In the genomic region with DNA sequence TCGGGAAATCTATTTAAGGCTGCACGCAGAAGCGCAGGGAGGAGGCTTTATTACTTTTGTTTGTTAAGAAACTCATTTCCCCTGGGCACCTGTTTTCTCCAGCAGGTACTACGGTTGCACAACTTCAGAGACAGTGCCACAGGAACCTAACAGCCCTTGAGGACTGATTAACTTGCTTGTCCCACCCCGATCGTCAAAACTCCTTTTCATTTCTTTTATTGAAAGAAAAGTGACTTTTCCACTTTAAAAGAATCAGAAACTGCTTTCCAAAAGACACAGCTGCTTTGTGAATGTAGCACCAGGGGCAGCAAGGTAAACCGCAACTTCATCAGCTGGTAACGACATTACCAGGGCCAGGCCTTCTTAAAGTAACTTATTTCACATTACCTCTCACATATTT, we compare ENCODE assay signal across 8 cellular contexts. TPM values are rescaled to one million over a fixed set of nuclear protein-coding genes. Genes with fewer than 3 reads are reported as not detected.
DNase-seq lines count a peak whose midpoint lies in the region; ATAC-seq, FAIRE-seq and TF ChIP-seq lines count a peak whose summit lies in the region.

No MANE protein-coding gene starts in this region.

- peaks cover 31% of the 10 kb centered on the region for H3K4me1 ChIP-seq in OCI-LY3 (ENCODE audit: low read length)
- peaks cover 20% of the 10 kb centered on the region for H3K4me1 ChIP-seq in endothelial cell of umbilical vein (ENCODE audit: control insufficient read depth, extremely low read depth, insufficient read depth, low read length)

- BruUV-seq in endothelial cell of umbilical vein (replicated peaks; lab: Mats Ljungman, UMichigan): TSS peak; percentile 20

- intact Hi-C loops in endothelial cell of umbilical vein (cut with micrococcal nuclease): no loop called here

- H3K27me3 ChIP-seq in OCI-LY3 (ENCODE audit: low read depth, low read length): no peaks in the 10 kb centered on the region
- H3K27me3 ChIP-seq in endothelial cell of umbilical vein (ENCODE audit: control insufficient read depth in 2 of 2, insufficient read depth in 2 of 2, low read length in 2 of 2): no peaks in the 10 kb centered on the region

- H3K27me3 Mint-ChIP-seq in osteocyte (ENCODE audit: unreplicated experiment): no peaks in the 10 kb centered on the region

- peak overlapping the region; percentile 88 for H3K27ac ChIP-seq in OCI-LY3 (ENCODE audit: low read length)
- H3K27ac ChIP-seq in endothelial cell of umbilical vein (ENCODE audit: insufficient read depth, low read depth, low read length): peak overlapping the region; percentile 70

- H3K9ac ChIP-seq in OCI-LY3 (ENCODE audit: low read length) (peak overlapping the region; percentile 93), endothelial cell of umbilical vein (replicated peaks; ENCODE audit: extremely low read depth, insufficient read depth, low read length) (peak overlapping the region; percentile 90)

- H3K4me2 ChIP-seq in OCI-LY3 (ENCODE audit: low read length) (peak overlapping the region; percentile 91), endothelial cell of umbilical vein (ENCODE audit: insufficient read depth, low read length) (peak overlapping the region; percentile 96)

- CTCF ChIA-PET in endothelial cell of umbilical vein (lab: Charles Lee): interaction anchor here (0.9 to 3.5 kb wide), 6 partner anchors 31 to 155 kb away, joined by 3 to 29 read pairs (median 6); no protein-coding TSS in a partner anchor

- H3K4me1 Mint-ChIP-seq in osteocyte (ENCODE audit: unreplicated experiment): peaks cover 63% of the 10 kb centered on the region

- H3K9me3 Mint-ChIP-seq in osteocyte (ENCODE audit: unreplicated experiment): no peaks in the 10 kb centered on the region

- DNase-seq in DMS79 treated with DMSO at 0.1 percent for 48 hours (lab: John Stamatoyannopoulos, UW) (peak; percentile 59), DMS79 (lab: John Stamatoyannopoulos, UW) (no peak), endothelial cell of umbilical vein (ENCODE audit: low read depth, low spot score) (no peak), osteocyte (ENCODE audit: extremely low spot score, unreplicated experiment) (no peak), GOT3 (lab: John Stamatoyannopoulos, UW) (no peak), NCI-H187 (lab: John Stamatoyannopoulos, UW) (no peak)

- H2AFZ ChIP-seq in OCI-LY3 (ENCODE audit: low read depth, low read length) (no peak overlapping the region), endothelial cell of umbilical vein (ENCODE audit: low read depth, low read length) (no peak overlapping the region)

- H3K9me1 ChIP-seq in endothelial cell of umbilical vein (replicated peaks; ENCODE audit: control insufficient read depth, extremely low read depth, insufficient read depth, low read length): no peaks in the 10 kb centered on the region

- no peaks in the 10 kb centered on the region for H3K9me3 ChIP-seq in OCI-LY3 (ENCODE audit: insufficient read depth, low read length)
- no peaks in the 10 kb centered on the region for H3K9me3 ChIP-seq in endothelial cell of umbilical vein (replicated peaks; ENCODE audit: control insufficient read depth, insufficient read depth, low read length)

- H3K36me3 ChIP-seq in OCI-LY3 (replicated peaks; ENCODE audit: low read depth, low read length) (peaks cover 39% of the 10 kb centered on the region), endothelial cell of umbilical vein (ENCODE audit: control insufficient read depth in 2 of 2, extremely low read depth in 1 of 2, insufficient read depth in 2 of 2, low read length in 2 of 2) (peaks cover 0 to 5% of the 10 kb centered on the region in 2 experiments)

- no peak for ATAC-seq in GM21825 (IDR thresholded peaks at IDR 0.05; ENCODE audit: unreplicated experiment)

- POLR2A ChIA-PET in endothelial cell of umbilical vein (lab: Charles Lee): interaction anchor here (1.0 kb wide), 1 partner anchor 198 kb away, joined by 7 read pairs; no protein-coding TSS in a partner anchor

- FAIRE-seq in endothelial cell of umbilical vein (lab: Jason Lieb, UNC): no peak

- peaks cover 83% of the 10 kb centered on the region for H3K79me2 ChIP-seq in OCI-LY3 (ENCODE audit: low read length)
- H3K79me2 ChIP-seq in endothelial cell of umbilical vein (ENCODE audit: control insufficient read depth, insufficient read depth, low read length): peaks cover 58% of the 10 kb centered on the region

- H3K27ac Mint-ChIP-seq in osteocyte (ENCODE audit: unreplicated experiment): peak overlapping the region; percentile 91

- peaks cover 18% of the 10 kb centered on the region for H3K36me3 Mint-ChIP-seq in osteocyte (ENCODE audit: unreplicated experiment)

- peaks cover 58% of the 10 kb centered on the region for H4K20me1 ChIP-seq in OCI-LY3 (ENCODE audit: insufficient read depth, low read length)
- H4K20me1 ChIP-seq in endothelial cell of umbilical vein (replicated peaks; ENCODE audit: control insufficient read depth, extremely low read depth, insufficient read depth, low read length): peaks cover 11% of the 10 kb centered on the region

- dilution Hi-C loops in endothelial cell of umbilical vein (cut with MboI; ENCODE audit: extremely low pct_ligation_motif_present, low sequenced_read_pairs): no loop called here

- TF ChIP-seq CTCF in OCI-LY3 (IDR thresholded peaks at IDR 0.05; ENCODE audit: low read depth, low read length) (no peak), endothelial cell of umbilical vein (IDR thresholded peaks at IDR 0.05; ENCODE audit: extremely low read depth in 1 of 2, insufficient read depth in 1 of 2, low read depth in 1 of 2, low read length in 2 of 2) (no peak), osteocyte (IDR thresholded peaks at IDR 0.05) (no peak)

- H3K4me3 Mint-ChIP-seq in osteocyte (ENCODE audit: unreplicated experiment): peak overlapping the region; percentile 91

- no peak for TF ChIP-seq POLR2A in endothelial cell of umbilical vein (IDR thresholded peaks at IDR 0.05; ENCODE audit: low read depth, low read length)

- H3K4me3 ChIP-seq in OCI-LY3 (ENCODE audit: low read length): peak overlapping the region; percentile 87
- H3K4me3 ChIP-seq in endothelial cell of umbilical vein (replicated peaks in 1 of 3; ENCODE audit: insufficient read depth in 1 of 3, low read depth in 1 of 3, low read length in 3 of 3): peak overlapping the region; percentile 28 to 99 (median 87)

TF ChIP-seq in endothelial cell of umbilical vein, 7 proteins besides CTCF, POLR2A, EP300 and RAD21:
- TF ChIP-seq MYC (IDR thresholded peaks at IDR 0.05; ENCODE audit: low read depth, low read length): no peak
- TF ChIP-seq JUN (IDR thresholded peaks at IDR 0.05; ENCODE audit: borderline replicate concordance, insufficient read depth, insufficient read length, low read depth): no peak
- no peak for TF ChIP-seq EZH2 (IDR thresholded peaks at IDR 0.05; ENCODE audit: borderline replicate concordance, low read depth, low read length, severe bottlenecking)
- TF ChIP-seq, protein P1, sequence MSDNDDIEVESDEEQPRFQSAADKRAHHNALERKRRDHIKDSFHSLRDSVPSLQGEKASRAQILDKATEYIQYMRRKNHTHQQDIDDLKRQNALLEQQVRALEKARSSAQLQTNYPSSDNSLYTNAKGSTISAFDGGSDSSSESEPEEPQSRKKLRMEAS (IDR thresholded peaks at IDR 0.05; ENCODE audit: insufficient read depth, insufficient read length): no peak
- TF ChIP-seq POLR2AphosphoS5 (IDR thresholded peaks at IDR 0.05; ENCODE audit: insufficient read depth, low read depth, low read length): no peak
- no peak for TF ChIP-seq GATA2 (IDR thresholded peaks at IDR 0.05; ENCODE audit: insufficient read depth, insufficient read length, low read depth, low read length)
- TF ChIP-seq FOS (IDR thresholded peaks at IDR 0.05; ENCODE audit: borderline replicate concordance, insufficient read depth, low read length): no peak

RNA-seq across cellular contexts. Expression of a gene that starts 1.5 kb away (rescaled TPM):
- total RNA-seq in endothelial cell of umbilical vein (83.1 and 94.1 TPM in 2 replicates), osteocyte (248 and 257 TPM in 2 replicates)
- 43.8 and 44.5 TPM in 2 replicates for polyA plus RNA-seq in endothelial cell of umbilical vein
- 21.4 and 27.7 TPM in 2 replicates for polyA plus RNA-seq in endothelial cell of umbilical vein (2011; cell fraction: cytosol; rRNA removed)
- 279 and 295 TPM in 2 replicates for polyA plus RNA-seq in endothelial cell of umbilical vein (2011; cell fraction: nucleus; rRNA removed)
- polyA plus RNA-seq in endothelial cell of umbilical vein (2012): 43.9 and 50.4 TPM in 2 replicates
- polyA minus RNA-seq in endothelial cell of umbilical vein: 89.2 and 94.7 TPM in 2 replicates
- 48.4 TPM for polyA minus RNA-seq in endothelial cell of umbilical vein (2011; cell fraction: cytosol; rRNA and poly(A)+ RNA removed)
- polyA minus RNA-seq in endothelial cell of umbilical vein (2011; cell fraction: nucleus; rRNA and poly(A)+ RNA removed): 230 and 241 TPM in 2 replicates
